Comparison of ENCODE assay signal across 29 cellular contexts in the genomic region with DNA sequence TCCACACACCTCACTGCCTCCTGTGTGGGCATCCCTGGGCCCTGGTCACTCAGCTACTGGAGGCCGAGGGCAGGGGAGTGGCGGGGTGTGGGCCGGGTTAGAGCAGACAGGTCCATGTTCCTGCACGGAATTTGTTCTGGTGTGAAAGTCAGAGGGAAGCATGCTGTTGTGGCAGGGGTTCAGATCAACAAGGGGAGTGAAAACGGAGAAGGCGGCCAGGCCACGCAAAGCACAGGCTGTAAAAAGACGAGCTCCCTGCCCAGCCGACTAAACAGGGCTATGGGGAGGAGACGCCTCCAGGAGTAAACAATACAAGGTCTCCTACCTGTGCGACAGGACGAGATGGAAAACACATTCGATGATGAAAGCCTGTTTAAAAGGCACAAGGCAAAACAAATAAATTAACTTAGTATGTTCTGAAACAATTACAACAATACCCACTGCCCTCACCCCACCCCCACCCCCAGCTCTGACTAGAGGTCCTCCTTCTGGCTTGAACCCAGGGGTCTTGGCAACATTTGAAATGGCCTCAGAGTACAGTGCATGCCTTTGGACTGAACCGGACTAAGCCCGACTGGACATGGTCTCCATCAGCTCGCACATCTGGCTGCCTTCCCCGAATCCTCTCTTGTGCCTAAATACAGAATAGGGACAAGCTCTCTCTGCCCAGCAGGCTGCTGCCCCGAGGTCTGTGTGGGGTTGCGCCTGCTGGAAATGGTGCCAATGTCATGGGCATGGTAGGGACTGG.
"Had no signal": no experiment of that assay in that cellular context is flagged by ENCODE, and none has a peak within 500 bp of the region (broad histone marks: within the 10 kb centered on the region; RNA-seq: fewer than 3 reads in every experiment).

No MANE protein-coding gene starts in this region.

- ATAC-seq: activated CD4-positive, alpha-beta T cell treated with anti-CD3 and anti-CD28 coated beads for 36 hours; activated T-helper 17 cell treated with anti-CD3 and anti-CD28 coated beads, Interleukin-2, amount 50 U/mL, for 72 hours; naive thymus-derived CD8-positive, alpha-beta T cell had no signal

- H3K9me3 Mint-ChIP-seq: activated B cell treated with CpG ODN at 0.5 μM for 24 hours; activated T-cell treated with anti-CD3 and anti-CD28 coated beads, Interleukin-2, amount 50 U/mL, for 24 hours; activated T-helper 17 cell treated with anti-CD3 and anti-CD28 coated beads, Interleukin-2, amount 50 U/mL, for 72 hours; mesothelial cell of epicardium; naive thymus-derived CD8-positive, alpha-beta T cell; T-helper 2 cell treated with Interferon-gamma antibody and Interleukin-4, amounts not matched to agents 5 μg/mL and 100 μg/mL, for 36 hours had no signal

- FAIRE-seq: astrocyte, frontal cortex, islet of Langerhans, small intestine, urothelium cell line had no signal

- H3K4me1 ChIP-seq: sigmoid colon, stomach, tibial nerve had no signal

- H3K27me3 ChIP-seq: brain microvascular endothelial cell, tibial nerve had no signal

- H3K4me1 Mint-ChIP-seq: activated CD4-positive, alpha-beta T cell treated with anti-CD3 and anti-CD28 coated beads for 36 hours; activated T-helper 17 cell treated with anti-CD3 and anti-CD28 coated beads, Interleukin-2, amount 50 U/mL, for 72 hours had no signal

- H3K4me3 ChIP-seq: coronary artery, dorsolateral prefrontal cortex, sigmoid colon, stomach, suprapubic skin, tibial nerve had no signal

- H3K9me3 ChIP-seq: suprapubic skin, tibial nerve had no signal

- DNase-seq: activated B cell treated with CpG ODN at 0.5 μM for 24 hours; activated CD4-positive, alpha-beta T cell treated with anti-CD3 and anti-CD28 coated beads for 36 hours; activated CD4-positive, alpha-beta T cell treated with anti-CD3 and anti-CD28 coated beads, Interleukin-2, amount 50 U/mL, for 48 hours; activated CD8-positive, alpha-beta memory T cell treated with anti-CD3 and anti-CD28 coated beads, Interleukin-2, amount 50 U/mL, for 4 hours; activated gamma-delta T cell treated with Interleukin-2 at 50 U/mL for 16 hours; activated naive CD4-positive, alpha-beta T cell treated with anti-CD3 and anti-CD28 coated beads, Interleukin-2, amount 50 U/mL, for 16 hours; activated T-cell treated with anti-CD3 and anti-CD28 coated beads, Interleukin-2, amount 50 U/mL, for 24 hours; amniotic stem cell; brain microvascular endothelial cell; dorsolateral prefrontal cortex; effector memory CD4-positive, alpha-beta T cell; naive thymus-derived CD8-positive, alpha-beta T cell; retina; sigmoid colon; small intestine; stimulated activated CD4-positive, alpha-beta T cell treated with anti-CD3 and anti-CD28 coated beads, Interleukin-4, amount 100 ng/mL, for 24 hours; stimulated activated naive B cell treated with anti-CD40 and anti-IgM and Interleukin-4, amounts not matched to agents 10 μg/mL and 1 μg/mL and 100 μg/mL, for 72 hours; stomach; T-helper 1 cell had no signal

- H3K27ac ChIP-seq: brain microvascular endothelial cell, coronary artery, dorsolateral prefrontal cortex, sigmoid colon, stomach, suprapubic skin, tibial nerve had no signal

- H3K27ac Mint-ChIP-seq: activated B cell treated with CpG ODN at 0.5 μM for 24 hours; activated CD4-positive, alpha-beta T cell treated with anti-CD3 and anti-CD28 coated beads for 36 hours; activated T-cell treated with anti-CD3 and anti-CD28 coated beads, Interleukin-2, amount 50 U/mL, for 24 hours; activated T-helper 17 cell treated with anti-CD3 and anti-CD28 coated beads, Interleukin-2, amount 50 U/mL, for 72 hours; mesothelial cell of epicardium; T-helper 2 cell treated with Interferon-gamma antibody and Interleukin-4, amounts not matched to agents 5 μg/mL and 100 μg/mL, for 36 hours had no signal

- H3K4me3 Mint-ChIP-seq: activated B cell treated with CpG ODN at 0.5 μM for 24 hours; activated CD4-positive, alpha-beta T cell treated with anti-CD3 and anti-CD28 coated beads for 36 hours; activated T-cell treated with anti-CD3 and anti-CD28 coated beads, Interleukin-2, amount 50 U/mL, for 24 hours; activated T-helper 17 cell treated with anti-CD3 and anti-CD28 coated beads, Interleukin-2, amount 50 U/mL, for 72 hours; mesothelial cell of epicardium; naive thymus-derived CD8-positive, alpha-beta T cell; T-helper 2 cell treated with Interferon-gamma antibody and Interleukin-4, amounts not matched to agents 5 μg/mL and 100 μg/mL, for 36 hours had no signal

- H3K36me3 ChIP-seq: brain microvascular endothelial cell, sigmoid colon, stomach, suprapubic skin, tibial nerve had no signal

- H3K36me3 Mint-ChIP-seq: mesothelial cell of epicardium; naive thymus-derived CD8-positive, alpha-beta T cell; stimulated activated naive B cell treated with anti-CD40 and anti-IgM and Interleukin-4, amounts not matched to agents 10 μg/mL and 1 μg/mL and 100 μg/mL, for 72 hours had no signal
